15 cellular contexts compared by ENCODE assay signal in genomic region chr4:63556332-63556731, GRCh38.
DNase-seq lines count a peak whose midpoint lies in the region; ATAC-seq and TF ChIP-seq lines count a peak whose summit lies in the region.
"Had no signal": no experiment of that assay in that cellular context is flagged by ENCODE, and none has a peak within 500 bp of the region (broad histone marks: within the 10 kb centered on the region; RNA-seq: fewer than 3 reads in every experiment).

No MANE protein-coding gene starts in this region.

- no peaks in the 10 kb centered on the region for H3K9me3 ChIP-seq in OCI-LY1 (ENCODE audit: low read length)

- H3F3A ChIP-seq in OCI-LY1 (ENCODE audit: insufficient read depth, low read length), result no peaks in the 10 kb centered on the region

- H3K27ac ChIP-seq in 22Rv1 (no peak overlapping the region), OCI-LY1 (ENCODE audit: low read depth, low read length, poor library complexity, severe bottlenecking) (no peak overlapping the region)

- no peaks in the 10 kb centered on the region for H3K79me2 ChIP-seq in OCI-LY1 (ENCODE audit: insufficient read depth, low read length)

- H3K4me2 ChIP-seq in OCI-LY1 (ENCODE audit: low read length), result no peak overlapping the region

- H3K4me1 ChIP-seq in OCI-LY1 (ENCODE audit: insufficient read depth, low read length, severe bottlenecking), result no peaks in the 10 kb centered on the region

- no peak overlapping the region for H3K9ac ChIP-seq in OCI-LY1 (ENCODE audit: low read length)

- H4K20me1 ChIP-seq in OCI-LY1 (ENCODE audit: insufficient read depth, low read length), result no peaks in the 10 kb centered on the region

- no peaks in the 10 kb centered on the region for H3K27me3 ChIP-seq in OCI-LY1 (ENCODE audit: insufficient read depth, low read length)

- TF ChIP-seq CTCF in 22Rv1 (IDR thresholded peaks at IDR 0.05) (peak; percentile 31; the same call in 1 of the 2 replicates), GM13977 (IDR thresholded peaks at IDR 0.05; ENCODE audit: extremely low read depth, insufficient read depth, missing control alignments) (peak; percentile 32), OCI-LY1 (IDR thresholded peaks at IDR 0.05; ENCODE audit: low read length) (peak; percentile 33; the same call in 1 of the 2 replicates)

- ATAC-seq in HG02840 (IDR thresholded peaks at IDR 0.05; ENCODE audit: low FRiP score, unreplicated experiment) (no peak), HG03108 (IDR thresholded peaks at IDR 0.05; ENCODE audit: unreplicated experiment) (no peak)
- ATAC-seq: K562 had no signal

- in situ Hi-C loops in GM13977 (cut with MboI; ENCODE audit: low pct_unique_long_range_greater_than_20kb, low sequenced_read_pairs, unreplicated experiment), result no loop called here

- no peak overlapping the region for H3K4me3 ChIP-seq in OCI-LY1 (ENCODE audit: low read depth, low read length, poor library complexity, severe bottlenecking)
- H3K4me3 ChIP-seq: K562 had no signal

- H3K36me3 ChIP-seq in OCI-LY1 (ENCODE audit: insufficient read depth, low read length), result no peaks in the 10 kb centered on the region

- DNase-seq in GM13977 (ENCODE audit: low spot score) (no peak), iPS DF 19.7 (ENCODE audit: low read depth, low spot score) (peak; percentile 0), NCI-H187 treated with DMSO at 0.1 percent for 48 hours (lab: John Stamatoyannopoulos, UW) (no peak), MV-4-11 (lab: John Stamatoyannopoulos, UW) (no peak)
- DNase-seq: AML-193; CD4-positive, alpha-beta T cell; H7; NCI-H2029 treated with DMSO at 0.1 percent for 48 hours; NCI-H524; NK-92 treated with Interleukin-12 subunit alpha and Interleukin-12 subunit beta, amount 100 ng/mL, for 24 hours had no signal

- H3K9me2 ChIP-seq in OCI-LY1 (ENCODE audit: low read depth, low read length), result no peaks in the 10 kb centered on the region

- H2AFZ ChIP-seq in OCI-LY1 (ENCODE audit: low read length), result no peak overlapping the region
